22 cellular contexts compared by ENCODE assay signal in genomic region chr6:6836609-6837406, GRCh38.
DNase-seq lines count a peak whose midpoint lies in the region; ATAC-seq, FAIRE-seq and TF ChIP-seq lines count a peak whose summit lies in the region.
"Had no signal": no experiment of that assay in that cellular context is flagged by ENCODE, and none has a peak within 500 bp of the region (broad histone marks: within the 10 kb centered on the region; RNA-seq: fewer than 3 reads in every experiment).

No MANE protein-coding gene starts in this region.

- H4K8ac ChIP-seq in mesenchymal stem cell (ENCODE audit: low read length), result no peak overlapping the region

- H3K9ac ChIP-seq in HCT116 (ENCODE audit: low read length) (no peak overlapping the region), K562 (ENCODE audit: insufficient read depth in 1 of 2, low read depth in 2 of 2, low read length in 2 of 2) (no peak overlapping the region), mesenchymal stem cell (ENCODE audit: low read length) (no peak overlapping the region)
- H3K9ac ChIP-seq: BLaER1, GM23248 had no signal

- peak overlapping the region; percentile 37 for H2BK15ac ChIP-seq in mesenchymal stem cell (ENCODE audit: low read depth, poor library complexity, severe bottlenecking)

- BruUV-seq in A673 (replicated peaks; lab: Mats Ljungman, UMichigan) (no TSS peak), HCT116 (replicated peaks; lab: Mats Ljungman, UMichigan) (no TSS peak), K562 (replicated peaks; lab: Mats Ljungman, UMichigan) (no TSS peak)

- peak; percentile 85 for DNase-seq in A673 (ENCODE audit: low spot score)
- DNase-seq in HCT116 (ENCODE audit: low read depth, low spot score), result no peak
- no peak for DNase-seq in K562 (ENCODE audit: extremely low read depth in 1 of 4, low spot score in 3 of 4)
- DNase-seq in mesenchymal stem cell, result no peak
- DNase-seq in AML-193 (lab: John Stamatoyannopoulos, UW), result no peak
- DNase-seq in prostate gland (ENCODE audit: low spot score), result no peak
- DNase-seq: 8988T; CD4-positive, CD25-positive, alpha-beta regulatory T cell; CD8-positive, alpha-beta T cell; DMS 273 treated with DMSO at 0.1 percent for 48 hours; DND-41; GM23248; H9; HFFc6 had no signal

- in situ Hi-C loops in K562 (cut with MboI), result no loop called here

- H2AFZ ChIP-seq in HCT116 (ENCODE audit: low read depth, low read length, poor library complexity, severe bottlenecking) (peak overlapping the region; percentile 2), K562 (ENCODE audit: low read depth, low read length) (no peak overlapping the region), mesenchymal stem cell (ENCODE audit: low read depth, low read length) (no peak overlapping the region)
- H2AFZ ChIP-seq: GM23248 had no signal

- POLR2A ChIA-PET in A673 (lab: Charles Lee; ENCODE audit: low non-redundant PET) (interaction anchor here (0.7 to 0.8 kb wide), 2 partner anchors 22 to 137 kb away, joined by 5 to 9 read pairs; no protein-coding TSS in a partner anchor), HCT116 (lab: Charles Lee) (no interaction called here), K562 (lab: Yijun Ruan, JAX) (interaction anchor here (0.7 kb wide), 2 partner anchors 42 to 298 kb away, joined by 3 read pairs; no protein-coding TSS in a partner anchor)

- ATAC-seq in HCT116 (no peak), K562 (no peak), SK-N-SH treated with all-trans-retinoic acid at 6 μM for 48 hours (no peak), HG02981 (IDR thresholded peaks at IDR 0.05; ENCODE audit: unreplicated experiment) (no peak)
- ATAC-seq: A549; CD8-positive, alpha-beta T cell had no signal

- TF ChIP-seq RAD21 in HCT116 (IDR thresholded peaks at IDR 0.05; ENCODE audit: low read depth) (no peak), K562 (CRISPR knock-in tag; conservative IDR thresholded peaks at IDR 0.05 in 1 of 2, IDR thresholded peaks at IDR 0.05 in 1 of 2) (no peak)

- H3K4me3 ChIP-seq in A673 (ENCODE audit: low read depth, low read length, poor library complexity, severe bottlenecking), result no peak overlapping the region
- H3K4me3 ChIP-seq in HCT116 (replicated peaks in 1 of 2; ENCODE audit: low read depth in 1 of 2, low read length in 2 of 2), result no peak overlapping the region
- H3K4me3 ChIP-seq in K562, result no peak overlapping the region
- H3K4me3 ChIP-seq in mesenchymal stem cell (ENCODE audit: insufficient read depth in 1 of 2, low read depth in 1 of 2, low read length in 2 of 2), result no peak overlapping the region
- no peak overlapping the region for H3K4me3 ChIP-seq in prostate gland
- H3K4me3 ChIP-seq: A549, BLaER1, GM23248 had no signal

- no peak for TF ChIP-seq CTCF in A673 (conservative IDR thresholded peaks at IDR 0.05; ENCODE audit: low read depth, low read length)
- no peak for TF ChIP-seq CTCF in HCT116 (IDR thresholded peaks at IDR 0.05 in 2 of 3, conservative IDR thresholded peaks at IDR 0.05 in 1 of 3; ENCODE audit: borderline replicate concordance in 1 of 3, insufficient read depth in 1 of 3, low read depth in 2 of 3, low read length in 2 of 3)
- TF ChIP-seq CTCF in K562 (IDR thresholded peaks at IDR 0.05 in 2 of 3, conservative IDR thresholded peaks at IDR 0.05 in 1 of 3; ENCODE audit: insufficient read depth in 2 of 3, low read depth in 1 of 3, low read length in 3 of 3), result no peak
- no peak for TF ChIP-seq CTCF in prostate gland (IDR thresholded peaks at IDR 0.05)

- H3K4me1 ChIP-seq in A673 (ENCODE audit: insufficient read depth, low read length, poor library complexity, severe bottlenecking), result peaks cover 54% of the 10 kb centered on the region
- peaks cover 0 to 21% of the 10 kb centered on the region in 2 experiments; a peak in 1 of 4 replicates for H3K4me1 ChIP-seq in HCT116 (ENCODE audit: control insufficient read depth in 1 of 2, insufficient read depth in 2 of 2, low read length in 2 of 2)
- peaks cover 0 to 3% of the 10 kb centered on the region in 2 experiments; a peak in 3 of 5 replicates for H3K4me1 ChIP-seq in K562 (replicated peaks in 1 of 2; ENCODE audit: control insufficient read depth in 2 of 2, insufficient read depth in 2 of 2, low read length in 2 of 2)
- H3K4me1 ChIP-seq in mesenchymal stem cell (ENCODE audit: control insufficient read depth, insufficient read depth, low read depth, low read length), result no peaks in the 10 kb centered on the region
- H3K4me1 ChIP-seq in prostate gland (replicated peaks), result no peaks in the 10 kb centered on the region
- H3K4me1 ChIP-seq: A549 had no signal

- no peak overlapping the region for H3K18ac ChIP-seq in mesenchymal stem cell (ENCODE audit: low read depth in 1 of 2, low read length in 2 of 2)

- H3K27me3 ChIP-seq in A673 (replicated peaks; ENCODE audit: insufficient read depth, low read depth, low read length, poor library complexity) (no peaks in the 10 kb centered on the region), HCT116 (ENCODE audit: insufficient read depth, low read length) (no peaks in the 10 kb centered on the region), K562 (ENCODE audit: control insufficient read depth in 2 of 2, insufficient read depth in 2 of 2, low read length in 2 of 2) (peaks cover 15 to 40% of the 10 kb centered on the region in 2 experiments), mesenchymal stem cell (ENCODE audit: control insufficient read depth in 1 of 2, insufficient read depth in 1 of 2, low read length in 2 of 2) (peaks cover 9 to 35% of the 10 kb centered on the region in 2 experiments), prostate gland (replicated peaks; ENCODE audit: insufficient read depth) (no peaks in the 10 kb centered on the region)
- H3K27me3 ChIP-seq: BLaER1 had no signal

- H3K79me1 ChIP-seq in mesenchymal stem cell (replicated peaks; ENCODE audit: low read length, poor library complexity, severe bottlenecking), result no peaks in the 10 kb centered on the region

- no peak for TF ChIP-seq EP300 in K562 (IDR thresholded peaks at IDR 0.05; ENCODE audit: low read length)

- no peak overlapping the region for H2AK5ac ChIP-seq in mesenchymal stem cell (ENCODE audit: low read length, severe bottlenecking)

- 3% methylated on average over 3 of the region's 3 CpGs for WGBS in K562 (ENCODE audit: insufficient coverage, low coverage, missing lambda C conversion rate)
- 87% methylated on average over 2 of the region's 3 CpGs for WGBS in mesenchymal stem cell
- 68% methylated on average over 3 of the region's 3 CpGs for WGBS in prostate gland

- H3K9me1 ChIP-seq in K562 (ENCODE audit: control insufficient read depth, insufficient read depth, low read length), result no peaks in the 10 kb centered on the region

- FAIRE-seq in K562 (lab: Jason Lieb, UNC), result no peak
- FAIRE-seq: A549, D721Med, G401.6, GM12892 had no signal

- RAD21 ChIA-PET in HCT116 (lab: Charles Lee; ENCODE audit: low non-redundant PET in 1 of 2, low total read pairs in 2 of 2, uncharacterized antibody in 2 of 2, unreplicated experiment in 2 of 2), result no interaction called here

- H3K9me3 ChIP-seq in A673 (ENCODE audit: low read depth, low read length, poor library complexity, severe bottlenecking) (no peaks in the 10 kb centered on the region), HCT116 (ENCODE audit: control insufficient read depth in 1 of 2, insufficient read depth in 1 of 2, low read depth in 1 of 2, low read length in 2 of 2) (no peaks in the 10 kb centered on the region), K562 (replicated peaks; ENCODE audit: control insufficient read depth, insufficient read depth, low read depth, low read length) (no peaks in the 10 kb centered on the region), mesenchymal stem cell (ENCODE audit: control insufficient read depth, low read length) (no peaks in the 10 kb centered on the region), prostate gland (no peaks in the 10 kb centered on the region)
- H3K9me3 ChIP-seq: A549, BLaER1 had no signal

- H3K14ac ChIP-seq in mesenchymal stem cell (ENCODE audit: low read length in 2 of 2), result no peak overlapping the region

- H2BK12ac ChIP-seq in mesenchymal stem cell (ENCODE audit: low read length in 2 of 2), result no peak overlapping the region

- H3K9me2 ChIP-seq in HCT116 (ENCODE audit: insufficient read depth), result no peaks in the 10 kb centered on the region

- H3K27ac ChIP-seq in A673 (ENCODE audit: low read depth, low read length, poor library complexity, severe bottlenecking) (peak overlapping the region; percentile 97), HCT116 (ENCODE audit: low read depth, low read length) (no peak overlapping the region), K562 (ENCODE audit: extremely low read depth, low read depth, low read length) (no peak overlapping the region), mesenchymal stem cell (ENCODE audit: low read length, poor library complexity, severe bottlenecking) (no peak overlapping the region), prostate gland (no peak overlapping the region)
- H3K27ac ChIP-seq: A549, BLaER1, C4-2B, GM23248 had no signal

- no peak overlapping the region for H3K23ac ChIP-seq in mesenchymal stem cell (ENCODE audit: low read length in 2 of 2)

- H3K79me2 ChIP-seq in HCT116 (ENCODE audit: insufficient read depth, low read length) (no peaks in the 10 kb centered on the region), K562 (ENCODE audit: control insufficient read depth, insufficient read depth, low read length) (no peaks in the 10 kb centered on the region)

- no peak overlapping the region for H3K4ac ChIP-seq in mesenchymal stem cell (ENCODE audit: low read depth in 1 of 2, low read length in 2 of 2)

- TF ChIP-seq POLR2A in HCT116 (IDR thresholded peaks at IDR 0.05; ENCODE audit: borderline replicate concordance, extremely low read depth, insufficient read depth, insufficient read length) (no peak), K562 (conservative IDR thresholded peaks at IDR 0.05) (no peak), prostate gland (IDR thresholded peaks at IDR 0.05) (no peak)

- no peak overlapping the region for H3K4me2 ChIP-seq in HCT116 (ENCODE audit: low read length)
- no peak overlapping the region for H3K4me2 ChIP-seq in K562 (ENCODE audit: insufficient read depth, low read length)
- no peak overlapping the region for H3K4me2 ChIP-seq in mesenchymal stem cell (ENCODE audit: low read length, poor library complexity, severe bottlenecking)
- H3K4me2 ChIP-seq: A549, BLaER1 had no signal

- H3K36me3 ChIP-seq in A673 (ENCODE audit: insufficient read depth, low read length, poor library complexity, severe bottlenecking), result no peaks in the 10 kb centered on the region
- H3K36me3 ChIP-seq in HCT116 (ENCODE audit: control insufficient read depth in 1 of 2, insufficient read depth in 2 of 2, low read length in 2 of 2), result no peaks in the 10 kb centered on the region
- H3K36me3 ChIP-seq in K562 (ENCODE audit: control insufficient read depth, insufficient read depth, low read length), result no peaks in the 10 kb centered on the region
- H3K36me3 ChIP-seq in mesenchymal stem cell (ENCODE audit: control insufficient read depth in 1 of 2, insufficient read depth in 2 of 2, low read depth in 1 of 2, low read length in 2 of 2), result no peaks in the 10 kb centered on the region
- H3K36me3 ChIP-seq in prostate gland, result no peaks in the 10 kb centered on the region
- H3K36me3 ChIP-seq: BLaER1 had no signal

- intact Hi-C loops in A673 (cut with micrococcal nuclease; ENCODE audit: unreplicated experiment), result loop anchor here (2.0 to 5.0 kb wide), 4 partner anchors 112 to 1486 kb away; no protein-coding TSS in a partner anchor
- intact Hi-C loops in HCT116 (cut with micrococcal nuclease), result no loop called here
- intact Hi-C loops in K562 (cut with micrococcal nuclease), result no loop called here
- intact Hi-C loops in prostate gland (cut with DNase I), result no loop called here

- H2BK5ac ChIP-seq in mesenchymal stem cell (ENCODE audit: low read depth, low read length, poor library complexity, severe bottlenecking), result no peak overlapping the region

- H4K20me1 ChIP-seq in HCT116 (ENCODE audit: insufficient read depth) (no peaks in the 10 kb centered on the region), K562 (replicated peaks; ENCODE audit: control insufficient read depth, insufficient read depth, low read length) (no peaks in the 10 kb centered on the region)
- H4K20me1 ChIP-seq: BLaER1 had no signal

- no peak overlapping the region for H2BK120ac ChIP-seq in mesenchymal stem cell (ENCODE audit: low read depth, low read length)

- CTCF ChIA-PET in A673 (lab: Charles Lee), result interaction anchor here (0.5 to 1.0 kb wide), 3 partner anchors 160 to 280 kb away, joined by 3 to 4 read pairs (median 3); no protein-coding TSS in a partner anchor
- CTCF ChIA-PET in HCT116 (lab: Charles Lee), result no interaction called here
- CTCF ChIA-PET in K562 (lab: Yijun Ruan, JAX; ENCODE audit: low intra/inter-chr PET ratio), result no interaction called here

- H4K91ac ChIP-seq in mesenchymal stem cell (ENCODE audit: low read length), result no peak overlapping the region
